ENCODE assay signal across 15 cellular contexts in genomic region chr2:109266998-109267854, GRCh38.
A peak's percentile ranks its signal among the peaks of the same experiment; 100 is the strongest.
DNase-seq lines count a peak whose midpoint lies in the region; ATAC-seq and TF ChIP-seq lines count a peak whose summit lies in the region.
"Had no signal": no experiment of that assay in that cellular context is flagged by ENCODE, and none has a peak within 500 bp of the region (broad histone marks: within the 10 kb centered on the region; RNA-seq: fewer than 3 reads in every experiment).

No MANE protein-coding gene starts in this region.

- no peaks in the 10 kb centered on the region for H3K9me3 ChIP-seq in BLaER1
- no peaks in the 10 kb centered on the region for H3K9me3 ChIP-seq in esophagus squamous epithelium
- no peaks in the 10 kb centered on the region for H3K9me3 ChIP-seq in mesenchymal stem cell (ENCODE audit: control insufficient read depth, low read length)
- H3K9me3 ChIP-seq: vagina had no signal

- H3K79me1 ChIP-seq in mesenchymal stem cell (replicated peaks; ENCODE audit: low read length, poor library complexity, severe bottlenecking), result peaks cover 40% of the 10 kb centered on the region

- ATAC-seq in GM21360 (IDR thresholded peaks at IDR 0.05; ENCODE audit: unreplicated experiment), result no peak
- ATAC-seq: activated CD8-positive, alpha-beta T cell treated with anti-CD3 and anti-CD28 coated beads, Interleukin-2, amount 10 ng/mL, durations not matched to agents 7 days and 5 days; activated naive CD4-positive, alpha-beta T cell treated with anti-CD3 and anti-CD28 coated beads, Interleukin-2, amount 50 U/mL, for 72 hours had no signal

- POLR2A ChIA-PET in RWPE1 (lab: Yijun Ruan, JAX; ENCODE audit: low non-redundant PET), result no interaction called here

- CTCF ChIA-PET in RWPE1 (lab: Yijun Ruan, JAX), result interaction anchor here (0.6 kb wide), 1 partner anchor 434 kb away, joined by 3 read pairs; no protein-coding TSS in a partner anchor

- no peak overlapping the region for H2BK5ac ChIP-seq in mesenchymal stem cell (ENCODE audit: low read depth, low read length, poor library complexity, severe bottlenecking)

- no peak for TF ChIP-seq POLR2A in esophagus squamous epithelium (IDR thresholded peaks at IDR 0.05)

- peak overlapping the region; percentile 34 for H3K4me2 ChIP-seq in BLaER1
- H3K4me2 ChIP-seq in mesenchymal stem cell (ENCODE audit: low read length, poor library complexity, severe bottlenecking), result no peak overlapping the region

- peak overlapping the region in 1 of 2 experiments; percentile 70 for H2BK12ac ChIP-seq in mesenchymal stem cell (ENCODE audit: low read length in 2 of 2)

- peak overlapping the region in 1 of 2 experiments; percentile 4 for H3K14ac ChIP-seq in mesenchymal stem cell (ENCODE audit: low read length in 2 of 2)

- H4K20me1 ChIP-seq in BLaER1, result peaks cover 69% of the 10 kb centered on the region

- H3K4me1 ChIP-seq in BLaER1, result peaks cover 71% of the 10 kb centered on the region
- peaks cover 31 to 65% (median 44%) of the 10 kb centered on the region in 3 donors for H3K4me1 ChIP-seq in esophagus squamous epithelium
- H3K4me1 ChIP-seq in mesenchymal stem cell (ENCODE audit: control insufficient read depth, insufficient read depth, low read depth, low read length), result peaks cover 13% of the 10 kb centered on the region

- H3K23ac ChIP-seq in mesenchymal stem cell (ENCODE audit: low read length in 2 of 2), result no peak overlapping the region

- no peak overlapping the region for H2BK120ac ChIP-seq in mesenchymal stem cell (ENCODE audit: low read depth, low read length)

- 36 to 44% methylated on average over 12 of the region's 16 CpGs for WGBS in esophagus squamous epithelium, 2 donors
- 86% methylated on average over 15 of the region's 16 CpGs for WGBS in mesenchymal stem cell

- peak overlapping the region; percentile 41 to 44 for H3K18ac ChIP-seq in mesenchymal stem cell (ENCODE audit: low read depth in 1 of 2, low read length in 2 of 2)

- no peak overlapping the region for H3K4ac ChIP-seq in mesenchymal stem cell (ENCODE audit: low read depth in 1 of 2, low read length in 2 of 2)

- H3K9ac ChIP-seq in BLaER1 (no peak overlapping the region; the same call in 1 of the 2 replicates), mesenchymal stem cell (ENCODE audit: low read length) (no peak overlapping the region)

- no peak overlapping the region for H2AK5ac ChIP-seq in mesenchymal stem cell (ENCODE audit: low read length, severe bottlenecking)

- H3K27ac ChIP-seq in BLaER1 (0 out of 2 replicates have a peak overlapping the region, but pooled peaks have one; percentile 15), RWPE1 (peak overlapping the region; percentile 24; the same call in 1 of the 2 replicates), esophagus squamous epithelium (peak overlapping the region in 3 of 4 donors; percentile 46 to 67 (median 48)), mesenchymal stem cell (ENCODE audit: low read length, poor library complexity, severe bottlenecking) (no peak overlapping the region)
- H3K27ac ChIP-seq: vagina had no signal

- DNase-seq in RWPE1 (ENCODE audit: low spot score) (peak; percentile 52), esophagus squamous epithelium (lab: John Stamatoyannopoulos, UW) (no peak), mesenchymal stem cell (peak; percentile 62), SW480 (ENCODE audit: low spot score) (no peak), D341Med (ENCODE audit: low spot score) (no peak), NCI-H1092 treated with DMSO at 0.1 percent for 48 hours (lab: John Stamatoyannopoulos, UW) (no peak)
- DNase-seq: activated CD8-positive, alpha-beta T cell treated with anti-CD3 and anti-CD28 coated beads, Interleukin-2, amount 10 ng/mL, durations not matched to agents 7 days and 5 days; DMS153; hippocampal formation; NCI-H2227 treated with DMSO at 0.1 percent for 48 hours had no signal

- no peaks in the 10 kb centered on the region for H3K36me3 ChIP-seq in BLaER1
- no peaks in the 10 kb centered on the region for H3K36me3 ChIP-seq in esophagus squamous epithelium
- peaks cover 0 to under 1% of the 10 kb centered on the region in 2 experiments for H3K36me3 ChIP-seq in mesenchymal stem cell (ENCODE audit: control insufficient read depth in 1 of 2, insufficient read depth in 2 of 2, low read depth in 1 of 2, low read length in 2 of 2)
- H3K36me3 ChIP-seq: vagina had no signal

- no peak overlapping the region for H2AFZ ChIP-seq in mesenchymal stem cell (ENCODE audit: low read depth, low read length)

- no peak overlapping the region for H2BK15ac ChIP-seq in mesenchymal stem cell (ENCODE audit: low read depth, poor library complexity, severe bottlenecking)

- H3K4me3 ChIP-seq in BLaER1 (no peak overlapping the region), esophagus squamous epithelium (no peak overlapping the region), mesenchymal stem cell (ENCODE audit: insufficient read depth in 1 of 2, low read depth in 1 of 2, low read length in 2 of 2) (no peak overlapping the region)
- H3K4me3 ChIP-seq: dorsolateral prefrontal cortex, vagina had no signal

- H3K27me3 ChIP-seq in BLaER1, result no peaks in the 10 kb centered on the region
- no peaks in the 10 kb centered on the region for H3K27me3 ChIP-seq in esophagus squamous epithelium
- peaks cover 0 to 8% of the 10 kb centered on the region in 2 experiments for H3K27me3 ChIP-seq in mesenchymal stem cell (ENCODE audit: control insufficient read depth in 1 of 2, insufficient read depth in 1 of 2, low read length in 2 of 2)
- H3K27me3 ChIP-seq: dorsolateral prefrontal cortex, vagina had no signal

- intact Hi-C loops in esophagus squamous epithelium (cut with DNase I), result no loop called here

- H4K8ac ChIP-seq in mesenchymal stem cell (ENCODE audit: low read length), result no peak overlapping the region

- no peak for TF ChIP-seq CTCF in RWPE1 (conservative IDR thresholded peaks at IDR 0.05; ENCODE audit: low read depth)
- no peak for TF ChIP-seq CTCF in esophagus squamous epithelium (IDR thresholded peaks at IDR 0.05)

- peak overlapping the region; percentile 72 for H4K91ac ChIP-seq in mesenchymal stem cell (ENCODE audit: low read length)

Comparison
In these comparisons a context has a peak if more than half of its experiments do, and no peak if none do; other contexts are left out.
1. DNase-seq: peak in RWPE1 (single experiment) and mesenchymal stem cell (single experiment); none in esophagus squamous epithelium (single experiment), SW480 (single experiment), D341Med (single experiment) and NCI-H1092 treated with DMSO at 0.1 percent for 48 hours (single experiment).